20 cellular contexts compared by ENCODE assay signal in the genomic region with DNA sequence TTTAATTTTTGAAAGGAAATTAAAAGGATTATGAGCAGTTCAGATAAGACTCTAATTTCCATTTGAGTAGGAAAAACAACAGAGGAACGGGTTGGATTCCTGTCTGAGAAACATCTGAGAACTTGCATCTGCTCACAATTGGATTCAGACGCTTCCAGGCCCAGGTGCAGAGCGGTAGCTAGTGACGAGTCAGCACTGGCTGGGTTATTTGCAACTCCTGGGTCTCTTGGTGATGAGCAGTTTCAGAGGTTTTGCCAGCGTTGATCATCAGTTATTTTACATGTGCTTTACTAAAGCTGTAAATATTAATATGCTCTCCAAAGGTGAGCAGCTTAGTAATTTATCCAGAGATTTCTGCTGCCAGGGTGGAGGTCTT. TPM values are rescaled to one million over a fixed set of nuclear protein-coding genes. Genes with fewer than 3 reads are reported as not detected.
DNase-seq lines count a peak whose midpoint lies in the region; ATAC-seq and TF ChIP-seq lines count a peak whose summit lies in the region.
"Had no signal": no experiment of that assay in that cellular context is flagged by ENCODE, and none has a peak within 500 bp of the region (broad histone marks: within the 10 kb centered on the region; RNA-seq: fewer than 3 reads in every experiment).

No MANE protein-coding gene starts in this region.

- no peaks in the 10 kb centered on the region for H3F3A ChIP-seq in GM23338 (replicated peaks; ENCODE audit: low read depth)
- H3F3A ChIP-seq in MM.1S (ENCODE audit: insufficient read depth, low read length): peaks cover 10% of the 10 kb centered on the region

- TF ChIP-seq CTCF in GM23338 (conservative IDR thresholded peaks at IDR 0.05; ENCODE audit: low read depth in 2 of 2) (no peak), MM.1S (IDR thresholded peaks at IDR 0.05; ENCODE audit: low read length) (no peak), coronary artery (IDR thresholded peaks at IDR 0.05) (no peak), nephron (IDR thresholded peaks at IDR 0.05; ENCODE audit: unreplicated experiment in 3 of 3) (no peak)

- H3K36me3 Mint-ChIP-seq in GM23338 (ENCODE audit: low read depth) (peaks cover 5% of the 10 kb centered on the region), nephron (ENCODE audit: low read depth) (peaks cover 14% of the 10 kb centered on the region)

- H3K27me3 ChIP-seq in GM23338 (ENCODE audit: insufficient read depth) (no peaks in the 10 kb centered on the region), MM.1S (replicated peaks; ENCODE audit: insufficient read depth, low read length) (no peaks in the 10 kb centered on the region)

- peak overlapping the region; percentile 12 for H3K27ac ChIP-seq in GM23338 (ENCODE audit: low read depth)
- H3K27ac ChIP-seq in MM.1S (ENCODE audit: low read length): peak overlapping the region; percentile 64
- no peak overlapping the region for H3K27ac ChIP-seq in coronary artery
- H3K27ac ChIP-seq: C4-2B had no signal

- H3K4me1 ChIP-seq in GM23338 (ENCODE audit: insufficient read depth) (peaks cover 19% of the 10 kb centered on the region), MM.1S (ENCODE audit: low read length) (peaks cover 15% of the 10 kb centered on the region)

- peaks cover 2% of the 10 kb centered on the region; the same call in 1 of the 3 replicates for H3K9me3 Mint-ChIP-seq in GM23338
- no peaks in the 10 kb centered on the region for H3K9me3 Mint-ChIP-seq in nephron
- H3K9me3 Mint-ChIP-seq: IgD-negative memory B cell had no signal

- H2AFZ ChIP-seq in GM23338 (no peak overlapping the region), MM.1S (ENCODE audit: low read length) (peak overlapping the region; percentile 41; the same call in 1 of the 2 replicates)

- ATAC-seq in GM23338 (no peak), GM19397 (IDR thresholded peaks at IDR 0.05; ENCODE audit: unreplicated experiment) (no peak)

- H3K4me3 Mint-ChIP-seq in GM23338: no peak overlapping the region
- H3K4me3 Mint-ChIP-seq in nephron: no peak overlapping the region
- H3K4me3 Mint-ChIP-seq: IgD-negative memory B cell had no signal

- peaks cover 4% of the 10 kb centered on the region for H3K27me3 Mint-ChIP-seq in GM23338 (ENCODE audit: insufficient read depth, low read depth, poor library complexity)
- H3K27me3 Mint-ChIP-seq in nephron (ENCODE audit: low read depth): peaks cover 3% of the 10 kb centered on the region

- H3K4me2 ChIP-seq in GM23338: no peak overlapping the region
- peak overlapping the region; percentile 11 for H3K4me2 ChIP-seq in MM.1S (ENCODE audit: low read depth, low read length)
- H3K4me2 ChIP-seq: SK-N-SH had no signal

- H3K79me2 ChIP-seq in GM23338 (replicated peaks; ENCODE audit: insufficient read depth): no peaks in the 10 kb centered on the region
- no peaks in the 10 kb centered on the region for H3K79me2 ChIP-seq in MM.1S (ENCODE audit: low read length)

- H3K36me3 ChIP-seq in GM23338 (ENCODE audit: insufficient read depth): no peaks in the 10 kb centered on the region; the same call in 1 of the 2 replicates
- H3K36me3 ChIP-seq in MM.1S (replicated peaks; ENCODE audit: insufficient read depth, low read length): no peaks in the 10 kb centered on the region

- H3K4me1 Mint-ChIP-seq in GM23338 (peaks cover 36% of the 10 kb centered on the region), nephron (peaks cover 16% of the 10 kb centered on the region)

- H3K9me2 ChIP-seq in GM23338 (ENCODE audit: insufficient read depth) (0 out of 2 replicates have a peak, but pooled peaks cover 6% of the 10 kb centered on the region), MM.1S (replicated peaks; ENCODE audit: insufficient read depth, low read length) (no peaks in the 10 kb centered on the region)
- H3K9me2 ChIP-seq: SK-N-SH had no signal

- peak overlapping the region; percentile 7 for H3K9ac ChIP-seq in MM.1S (ENCODE audit: low read length)
- H3K9ac ChIP-seq: SK-N-SH had no signal

- H3K27ac Mint-ChIP-seq in GM23338 (peak overlapping the region; percentile 88), nephron (peak overlapping the region; percentile 35 to 93 (median 49))
- H3K27ac Mint-ChIP-seq: IgD-negative memory B cell had no signal

- no peaks in the 10 kb centered on the region for H4K20me1 ChIP-seq in GM23338 (replicated peaks; ENCODE audit: insufficient read depth)
- H4K20me1 ChIP-seq in MM.1S (ENCODE audit: insufficient read depth, low read length): no peaks in the 10 kb centered on the region

- DNase-seq in GM23338 (ENCODE audit: low spot score) (no peak), MM.1S (peak; percentile 83), coronary artery (ENCODE audit: low spot score) (peak; percentile 16), iPS-NIHi11 (ENCODE audit: low spot score) (no peak), H4 (ENCODE audit: low spot score) (no peak)
- DNase-seq in stimulated activated CD4-positive, alpha-beta T cell treated with anti-CD3 and anti-CD28 coated beads, Interleukin-4, amount 100 ng/mL, for 4 hours: no peak
- DNase-seq: GF-D8, NCI-H1417, NCI-H2029, NCI-H2171, NCI-H446, NCI-H774, Right ventricle myocardium superior had no signal

- H3K4me3 ChIP-seq in GM23338: no peak overlapping the region
- H3K4me3 ChIP-seq in MM.1S (ENCODE audit: low read length): no peak overlapping the region
- H3K4me3 ChIP-seq in coronary artery: no peak overlapping the region

- H3K9me3 ChIP-seq in MM.1S (replicated peaks; ENCODE audit: insufficient read depth, low read length): no peaks in the 10 kb centered on the region
- H3K9me3 ChIP-seq: SK-N-SH had no signal

TF ChIP-seq in GM23338, 12 proteins besides CTCF, POLR2A, EP300 and RAD21:
- TF ChIP-seq JUNB (IDR thresholded peaks at IDR 0.05; ENCODE audit: unreplicated experiment) (no peak), NANOG (IDR thresholded peaks at IDR 0.05; ENCODE audit: borderline replicate concordance) (no peak), EZH2phosphoT487 (IDR thresholded peaks at IDR 0.05; ENCODE audit: unreplicated experiment) (no peak), POLR2AphosphoS5 (IDR thresholded peaks at IDR 0.05; ENCODE audit: low read depth) (no peak), EZH2 (IDR thresholded peaks at IDR 0.05; ENCODE audit: low read depth, unreplicated experiment) (no peak), ZNF114 (CRISPR knock-in tag; IDR thresholded peaks at IDR 0.05) (no peak), CREB1 (CRISPR knock-in tag; IDR thresholded peaks at IDR 0.05; ENCODE audit: low read depth) (no peak)
- TF ChIP-seq, protein P1, sequence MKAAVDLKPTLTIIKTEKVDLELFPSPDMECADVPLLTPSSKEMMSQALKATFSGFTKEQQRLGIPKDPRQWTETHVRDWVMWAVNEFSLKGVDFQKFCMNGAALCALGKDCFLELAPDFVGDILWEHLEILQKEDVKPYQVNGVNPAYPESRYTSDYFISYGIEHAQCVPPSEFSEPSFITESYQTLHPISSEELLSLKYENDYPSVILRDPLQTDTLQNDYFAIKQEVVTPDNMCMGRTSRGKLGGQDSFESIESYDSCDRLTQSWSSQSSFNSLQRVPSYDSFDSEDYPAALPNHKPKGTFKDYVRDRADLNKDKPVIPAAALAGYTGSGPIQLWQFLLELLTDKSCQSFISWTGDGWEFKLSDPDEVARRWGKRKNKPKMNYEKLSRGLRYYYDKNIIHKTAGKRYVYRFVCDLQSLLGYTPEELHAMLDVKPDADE (IDR thresholded peaks at IDR 0.05): no peak

RNA-seq across cellular contexts. Expression of a gene that starts 39.0 kb away (rescaled TPM):
- total RNA-seq in GM23338 (2014; rRNA removed; shearing (Covaris generic)): 78.1 and 89.4 TPM in 2 replicates
- 44.2 and 47.1 TPM in 2 replicates for polyA plus RNA-seq in GM23338 (2016; fragmentation: Nextera tagmentation; extraction: Ambion mirVana)
- 0.06 TPM in 1 of 2 replicates, not detected in the other for total RNA-seq in H4 (2014; rRNA removed; shearing (Covaris generic))
- total RNA-seq: A673, LHCN-M2 had no signal

Comparison
In these comparisons a context has a peak if more than half of its experiments do, and no peak if none do; other contexts are left out.
1. DNase-seq: peak in MM.1S (single experiment) and coronary artery (single experiment); none in GM23338 (single experiment), iPS-NIHi11 (single experiment), stimulated activated CD4-positive, alpha-beta T cell treated with anti-CD3 and anti-CD28 coated beads, Interleukin-4, amount 100 ng/mL, for 4 hours (0 of 2) and H4 (single experiment).
2. H3K27ac ChIP-seq: peak in GM23338 (single experiment) and MM.1S (single experiment); none in coronary artery (0 of 2).
3. RNA of a gene that starts 39.0 kb away (total RNA-seq): 78.1 to 89.4 TPM in GM23338; 0.06 TPM in H4; every median in the first group is over 10 times any median in the second.